ENCODE assay signal across 13 cellular contexts in genomic region chr20:4174909-4175308, GRCh38. TPM values are rescaled to one million over a fixed set of nuclear protein-coding genes. Genes with fewer than 3 reads are reported as not detected.
DNase-seq lines count a peak whose midpoint lies in the region; ATAC-seq and TF ChIP-seq lines count a peak whose summit lies in the region.
"Had no signal": no experiment of that assay in that cellular context is flagged by ENCODE, and none has a peak within 500 bp of the region (broad histone marks: within the 10 kb centered on the region; RNA-seq: fewer than 3 reads in every experiment).

No MANE protein-coding gene starts in this region.

- no peak overlapping the region for H4K8ac ChIP-seq in neuronal stem cell (ENCODE audit: low read depth, low read length)

- no peak overlapping the region for H2BK15ac ChIP-seq in neuronal stem cell (ENCODE audit: low read length)

- no peaks in the 10 kb centered on the region for H3K27me3 ChIP-seq in CD4-positive, alpha-beta T cell (ENCODE audit: control insufficient read depth, insufficient read depth, low read length)
- H3K27me3 ChIP-seq in WERI-Rb-1 (ENCODE audit: insufficient read depth, low read depth, severe bottlenecking) (no peaks in the 10 kb centered on the region), neuronal stem cell (ENCODE audit: control insufficient read depth in 3 of 3, insufficient read depth in 3 of 3, low read depth in 1 of 3, low read length in 3 of 3) (no peaks in the 10 kb centered on the region)
- no peaks in the 10 kb centered on the region for H3K27me3 ChIP-seq in CD8-positive, alpha-beta memory T cell (ENCODE audit: insufficient read depth, low read length, poor library complexity, severe bottlenecking)
- H3K27me3 ChIP-seq: BE2C had no signal

- H3K4me3 ChIP-seq in WERI-Rb-1 (ENCODE audit: low read depth, low read length) (no peak overlapping the region), neuronal stem cell (ENCODE audit: low read length in 2 of 2) (peak overlapping the region in 1 of 2 donors; percentile 38)
- H3K4me3 ChIP-seq in CD8-positive, alpha-beta memory T cell (ENCODE audit: low read length) = no peak overlapping the region
- H3K4me3 ChIP-seq: GM23338 had no signal

- peak overlapping the region; percentile 5 for H3K14ac ChIP-seq in neuronal stem cell (ENCODE audit: low read length)

- DNase-seq in Right ventricle myocardium superior (peak; percentile 7), left cardiac atrium (no peak), WERI-Rb-1 (no peak), neuronal stem cell (ENCODE audit: low spot score) (no peak), hippocampal formation (lab: John Stamatoyannopoulos, UW) (no peak), NCI-H2081 treated with DMSO at 0.1 percent for 48 hours (lab: John Stamatoyannopoulos, UW) (no peak)
- DNase-seq in CD4-positive, alpha-beta T cell = no peak
- no peak for DNase-seq in CD8-positive, alpha-beta memory T cell
- DNase-seq: BE2C, DMS79, H9, IMR-90 had no signal

- H4K91ac ChIP-seq in neuronal stem cell (ENCODE audit: low read depth, low read length, poor library complexity) = no peak overlapping the region

- no peak overlapping the region for H2BK12ac ChIP-seq in neuronal stem cell (ENCODE audit: low read length)

- H2BK120ac ChIP-seq in neuronal stem cell (ENCODE audit: low read depth, low read length) = no peak overlapping the region

- H3K9me3 Mint-ChIP-seq in CD4-positive, alpha-beta T cell = no peaks in the 10 kb centered on the region
- H3K9me3 Mint-ChIP-seq in CD8-positive, alpha-beta memory T cell = peaks cover 0 to 3% (median 0%) of the 10 kb centered on the region in 5 donors

- H3K27ac ChIP-seq in CD4-positive, alpha-beta T cell (ENCODE audit: low read depth, low read length) = no peak overlapping the region
- H3K27ac ChIP-seq in WERI-Rb-1 (no peak overlapping the region), neuronal stem cell (replicated peaks; ENCODE audit: low read length) (no peak overlapping the region)
- no peak overlapping the region for H3K27ac ChIP-seq in CD8-positive, alpha-beta memory T cell (ENCODE audit: low read depth, low read length)

- ATAC-seq in Right ventricle myocardium superior (ENCODE audit: poor library complexity) (no peak), left cardiac atrium (no peak)
- no peak for ATAC-seq in CD4-positive, alpha-beta T cell (ENCODE audit: poor library complexity)
- ATAC-seq: GM23338 had no signal

- intact Hi-C loops in Right ventricle myocardium superior (cut with DNase I) (no loop called here), left cardiac atrium (cut with DNase I) (no loop called here)
- intact Hi-C loops in CD4-positive, alpha-beta T cell (cut with DNase I, micrococcal nuclease) = no loop called here

- H3K9me3 ChIP-seq in CD4-positive, alpha-beta T cell (ENCODE audit: control insufficient read depth, low read length) = no peaks in the 10 kb centered on the region
- H3K9me3 ChIP-seq in WERI-Rb-1 (ENCODE audit: severe bottlenecking) (no peaks in the 10 kb centered on the region), neuronal stem cell (replicated peaks in 1 of 2; ENCODE audit: control insufficient read depth in 2 of 2, insufficient read depth in 1 of 2, low read depth in 1 of 2, low read length in 2 of 2) (peaks cover 12 to 13% of the 10 kb centered on the region in 2 donors)
- no peaks in the 10 kb centered on the region for H3K9me3 ChIP-seq in CD8-positive, alpha-beta memory T cell (ENCODE audit: low read length)
- H3K9me3 ChIP-seq: BE2C had no signal

- H3K36me3 ChIP-seq in WERI-Rb-1 (peaks cover 11% of the 10 kb centered on the region), neuronal stem cell (replicated peaks in 1 of 2; ENCODE audit: control insufficient read depth in 2 of 2, insufficient read depth in 2 of 2, low read length in 2 of 2) (peaks cover 9 to 36% of the 10 kb centered on the region in 2 donors)
- no peaks in the 10 kb centered on the region for H3K36me3 ChIP-seq in CD8-positive, alpha-beta memory T cell (ENCODE audit: insufficient read depth, low read length)
- H3K36me3 ChIP-seq: BE2C had no signal

- H3K27me3 Mint-ChIP-seq in CD4-positive, alpha-beta T cell = no peaks in the 10 kb centered on the region
- H3K27me3 Mint-ChIP-seq in CD8-positive, alpha-beta memory T cell = peaks cover 0 to 2% of the 10 kb centered on the region in 2 donors

- CTCF ChIA-PET in CD4-positive, alpha-beta T cell (lab: Charles Lee) = no interaction called here
- CTCF ChIA-PET in CD8-positive, alpha-beta memory T cell (lab: Charles Lee) = no interaction called here

- no peaks in the 10 kb centered on the region for H3K79me1 ChIP-seq in neuronal stem cell (ENCODE audit: low read depth, low read length)

- H2AK5ac ChIP-seq in neuronal stem cell (ENCODE audit: low read depth, low read length) = no peak overlapping the region

- WGBS in neuronal stem cell (ENCODE audit: extremely low coverage in 2 of 2, insufficient read length in 2 of 2, insufficient replicate concordance in 1 of 2), 2 donors = no CpG with 5 or more reads among the region's 14 CpGs

- no peak overlapping the region for H2BK5ac ChIP-seq in neuronal stem cell (ENCODE audit: low read length)

- peak overlapping the region; percentile 8 for H3K23ac ChIP-seq in neuronal stem cell (ENCODE audit: low read depth, low read length, poor library complexity)

- no peak overlapping the region for H3K9ac ChIP-seq in neuronal stem cell (ENCODE audit: low read depth, low read length, poor library complexity)

- no peak overlapping the region for H3K4me2 ChIP-seq in neuronal stem cell (ENCODE audit: insufficient read depth, low read length, poor library complexity, severe bottlenecking)
- H3K4me2 ChIP-seq: GM23338 had no signal

- no peak overlapping the region for H2AFZ ChIP-seq in neuronal stem cell (ENCODE audit: low read length)
- H2AFZ ChIP-seq: GM23338 had no signal

- H3K4me3 Mint-ChIP-seq in CD4-positive, alpha-beta T cell = peak overlapping the region; percentile 38
- H3K4me3 Mint-ChIP-seq in CD8-positive, alpha-beta memory T cell = no peak overlapping the region
- H3K4me3 Mint-ChIP-seq: GM23338, H9 had no signal

- peaks cover 24% of the 10 kb centered on the region for H3K4me1 Mint-ChIP-seq in CD4-positive, alpha-beta T cell (ENCODE audit: low read depth)
- peaks cover 14 to 32% (median 18%) of the 10 kb centered on the region in 3 donors for H3K4me1 Mint-ChIP-seq in CD8-positive, alpha-beta memory T cell

- no peak for TF ChIP-seq CTCF in CD4-positive, alpha-beta T cell (IDR thresholded peaks at IDR 0.05)
- 0 out of 2 replicates have a peak, but pooled peaks have one; percentile 15 for TF ChIP-seq CTCF in WERI-Rb-1 (IDR thresholded peaks at IDR 0.05; ENCODE audit: low read depth, low read length)

- no peak overlapping the region for H3K27ac Mint-ChIP-seq in CD4-positive, alpha-beta T cell
- H3K27ac Mint-ChIP-seq in CD8-positive, alpha-beta memory T cell = peak overlapping the region in 2 of 8 donors; percentile 31 to 47
- H3K27ac Mint-ChIP-seq: GM23338, H9 had no signal

- POLR2A ChIA-PET in CD4-positive, alpha-beta T cell (lab: Charles Lee) = no interaction called here
- POLR2A ChIA-PET in CD8-positive, alpha-beta memory T cell (lab: Charles Lee) = no interaction called here

- peaks cover 17 to 19% of the 10 kb centered on the region in 2 donors for H3K4me1 ChIP-seq in neuronal stem cell (ENCODE audit: control insufficient read depth in 2 of 2, insufficient read depth in 1 of 2, low read depth in 1 of 2, low read length in 2 of 2)
- H3K4me1 ChIP-seq in CD8-positive, alpha-beta memory T cell (ENCODE audit: insufficient read depth, low read length) = peaks cover 15% of the 10 kb centered on the region
- H3K4me1 ChIP-seq: BE2C had no signal

- H3K4ac ChIP-seq in neuronal stem cell (ENCODE audit: low read length) = no peak overlapping the region

- no peak overlapping the region for H3K18ac ChIP-seq in neuronal stem cell (ENCODE audit: low read length)

- H3K36me3 Mint-ChIP-seq in CD4-positive, alpha-beta T cell (ENCODE audit: low read depth) = no peaks in the 10 kb centered on the region
- H3K36me3 Mint-ChIP-seq in CD8-positive, alpha-beta memory T cell = no peaks in the 10 kb centered on the region

RNA-seq across cellular contexts. Expression of gene SMOX, which starts 26.3 kb away (rescaled TPM):
- total RNA-seq in Right ventricle myocardium superior (3.3 TPM), left cardiac atrium (1 to 10 TPM; 3.7 to 4.8 TPM)
- total RNA-seq in CD4-positive, alpha-beta T cell = 1 to 10 TPM; 1.0 to 2.4 TPM
- 18.2 TPM for polyA plus RNA-seq in neuronal stem cell (2013, experiment 1 of 2)
- polyA plus RNA-seq in neuronal stem cell (2013, experiment 2 of 2) = 16.8 TPM
- total RNA-seq in CD8-positive, alpha-beta memory T cell = 1 to 10 TPM; 4.8 to 5.0 TPM
- polyA plus RNA-seq in CD8-positive, alpha-beta memory T cell = not detected
